8 cellular contexts compared by ENCODE assay signal in the genomic region with DNA sequence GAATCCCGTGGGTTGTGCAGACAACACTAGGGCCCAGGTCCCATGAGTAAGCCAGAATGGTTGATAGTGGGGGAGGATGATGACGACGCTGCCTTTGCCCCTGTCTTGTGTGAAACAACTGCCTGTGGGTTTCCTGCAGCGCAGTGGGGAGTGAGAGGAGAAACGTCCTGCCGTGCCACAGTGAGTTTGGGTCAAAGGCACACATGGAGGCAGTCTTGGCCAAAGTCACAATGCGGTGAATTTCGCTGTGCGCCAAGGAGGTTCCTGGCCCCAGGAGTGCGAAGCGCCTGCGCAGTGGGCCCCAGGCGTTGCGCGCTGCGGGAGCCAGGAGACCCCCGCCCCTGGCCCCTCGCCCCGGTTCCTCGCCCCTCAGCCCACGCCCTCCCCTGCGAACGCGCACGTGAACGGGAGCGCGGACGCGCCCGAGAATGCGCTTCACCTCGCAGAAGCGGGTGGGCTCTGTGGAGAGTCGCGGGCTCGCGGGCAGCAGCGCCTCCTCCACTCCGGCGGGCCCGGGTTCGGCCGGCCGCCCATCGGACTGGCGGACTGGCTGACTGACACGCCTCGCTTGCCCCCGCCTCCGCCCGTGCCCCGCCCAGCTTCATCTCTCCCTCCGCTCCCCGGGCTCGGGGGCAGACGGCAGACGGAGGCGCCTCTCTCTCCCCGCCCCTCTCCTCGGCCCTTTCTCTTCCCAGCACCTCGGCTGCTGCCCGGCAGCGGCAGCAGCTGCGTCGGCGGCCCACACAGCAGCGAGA. TPM values are rescaled to one million over a fixed set of nuclear protein-coding genes. Genes with fewer than 3 reads are reported as not detected.
DNase-seq lines count a peak whose midpoint lies in the region; ATAC-seq and TF ChIP-seq lines count a peak whose summit lies in the region.

A gene (plus strand): TSS at position 635 of the 755 bp plus-strand sequence. CDS start 144 bp downstream, outside the sequence.

- H3K27ac Mint-ChIP-seq in activated CD4-positive, alpha-beta T cell treated with anti-CD3 and anti-CD28 coated beads, Interleukin-2, amount 10 ng/mL, durations not matched to agents 24 days and 14 days: peak within 1 kb of the TSS; percentile 56
- H3K27ac Mint-ChIP-seq in endothelial cell (ENCODE audit: unreplicated experiment): no peak within 1 kb of the TSS
- H3K27ac Mint-ChIP-seq in stimulated activated naive CD8-positive, alpha-beta T cell treated with anti-CD3 and anti-CD28 coated beads, Interleukin-15, Interleukin-2, amounts not matched to agents 100 ng/mL and 50 ng/mL, for 24 hours: peak within 1 kb of the TSS; percentile 61

- TF ChIP-seq CTCF in endothelial cell (IDR thresholded peaks at IDR 0.05; ENCODE audit: unreplicated experiment): no peak

- DNase-seq in NCI-H2171 treated with DMSO at 0.1 percent for 48 hours (lab: John Stamatoyannopoulos, UW): peak; percentile 12
- no peak for DNase-seq in NCI-H2171 (lab: John Stamatoyannopoulos, UW)
- DNase-seq in activated CD4-positive, alpha-beta T cell treated with anti-CD3 and anti-CD28 coated beads, Interleukin-2, amount 10 ng/mL, durations not matched to agents 24 days and 14 days: peak; percentile 77
- DNase-seq in endothelial cell (ENCODE audit: low spot score): peak; percentile 65
- DNase-seq in midbrain (lab: John Stamatoyannopoulos, UW): peak; percentile 32

- no peaks in the 10 kb centered on the region for H3K27me3 Mint-ChIP-seq in activated CD4-positive, alpha-beta T cell treated with anti-CD3 and anti-CD28 coated beads, Interleukin-2, amount 10 ng/mL, durations not matched to agents 24 days and 14 days
- no peaks in the 10 kb centered on the region for H3K27me3 Mint-ChIP-seq in endothelial cell (ENCODE audit: unreplicated experiment)
- H3K27me3 Mint-ChIP-seq in stimulated activated naive CD8-positive, alpha-beta T cell treated with anti-CD3 and anti-CD28 coated beads, Interleukin-15, Interleukin-2, amounts not matched to agents 100 ng/mL and 50 ng/mL, for 24 hours: no peaks in the 10 kb centered on the region

- peak within 1 kb of the TSS; percentile 89 for H3K4me3 Mint-ChIP-seq in activated CD4-positive, alpha-beta T cell treated with anti-CD3 and anti-CD28 coated beads, Interleukin-2, amount 10 ng/mL, durations not matched to agents 24 days and 14 days
- peak within 1 kb of the TSS; percentile 88 for H3K4me3 Mint-ChIP-seq in endothelial cell (ENCODE audit: unreplicated experiment)
- H3K4me3 Mint-ChIP-seq in stimulated activated naive CD8-positive, alpha-beta T cell treated with anti-CD3 and anti-CD28 coated beads, Interleukin-15, Interleukin-2, amounts not matched to agents 100 ng/mL and 50 ng/mL, for 24 hours: peak within 1 kb of the TSS; percentile 86

- ATAC-seq in HG02798 (IDR thresholded peaks at IDR 0.05; ENCODE audit: poor library complexity, unreplicated experiment) (no peak), HG03460 (IDR thresholded peaks at IDR 0.05; ENCODE audit: unreplicated experiment) (no peak)

- H3K4me1 Mint-ChIP-seq in activated CD4-positive, alpha-beta T cell treated with anti-CD3 and anti-CD28 coated beads, Interleukin-2, amount 10 ng/mL, durations not matched to agents 24 days and 14 days: peaks cover 4% of the 10 kb centered on the region
- H3K4me1 Mint-ChIP-seq in endothelial cell (ENCODE audit: unreplicated experiment): peaks cover 2% of the 10 kb centered on the region
- H3K4me1 Mint-ChIP-seq in stimulated activated naive CD8-positive, alpha-beta T cell treated with anti-CD3 and anti-CD28 coated beads, Interleukin-15, Interleukin-2, amounts not matched to agents 100 ng/mL and 50 ng/mL, for 24 hours (ENCODE audit: low read depth): peaks cover 15% of the 10 kb centered on the region

- no peaks in the 10 kb centered on the region for H3K36me3 Mint-ChIP-seq in activated CD4-positive, alpha-beta T cell treated with anti-CD3 and anti-CD28 coated beads, Interleukin-2, amount 10 ng/mL, durations not matched to agents 24 days and 14 days (ENCODE audit: low read depth)
- no peaks in the 10 kb centered on the region for H3K36me3 Mint-ChIP-seq in endothelial cell (ENCODE audit: low read depth, unreplicated experiment)
- H3K36me3 Mint-ChIP-seq in stimulated activated naive CD8-positive, alpha-beta T cell treated with anti-CD3 and anti-CD28 coated beads, Interleukin-15, Interleukin-2, amounts not matched to agents 100 ng/mL and 50 ng/mL, for 24 hours (ENCODE audit: low read depth): no peaks in the 10 kb centered on the region

- no peaks in the 10 kb centered on the region for H3K9me3 Mint-ChIP-seq in activated CD4-positive, alpha-beta T cell treated with anti-CD3 and anti-CD28 coated beads, Interleukin-2, amount 10 ng/mL, durations not matched to agents 24 days and 14 days
- H3K9me3 Mint-ChIP-seq in endothelial cell (ENCODE audit: unreplicated experiment): no peaks in the 10 kb centered on the region
- H3K9me3 Mint-ChIP-seq in stimulated activated naive CD8-positive, alpha-beta T cell treated with anti-CD3 and anti-CD28 coated beads, Interleukin-15, Interleukin-2, amounts not matched to agents 100 ng/mL and 50 ng/mL, for 24 hours: no peaks in the 10 kb centered on the region

- intact Hi-C loops in activated CD4-positive, alpha-beta T cell treated with anti-CD3 and anti-CD28 coated beads, Interleukin-2, amount 10 ng/mL, durations not matched to agents 24 days and 14 days (cut with micrococcal nuclease): no loop called here

RNA-seq across cellular contexts. Expression of the gene that starts here (rescaled TPM):
- 0.28 and 0.51 TPM in 2 replicates for total RNA-seq in activated CD4-positive, alpha-beta T cell treated with anti-CD3 and anti-CD28 coated beads, Interleukin-2, amount 10 ng/mL, durations not matched to agents 24 days and 14 days
- 4.1 TPM for total RNA-seq in endothelial cell (ENCODE audit: unreplicated experiment)

Comparison
In these comparisons a context has a peak if more than half of its experiments do, and no peak if none do; other contexts are left out.
1. Peak in DNase-seq in activated CD4-positive, alpha-beta T cell treated with anti-CD3 and anti-CD28 coated beads, Interleukin-2, amount 10 ng/mL, durations not matched to agents 24 days and 14 days; RNA of the gene not detected or under 1 TPM.